In genomic region chr17:50541402-50541915, GRCh38 we compare ENCODE assay signal across 8 cellular contexts. TPM values are rescaled to one million over a fixed set of nuclear protein-coding genes. Genes with fewer than 3 reads are reported as not detected.
DNase-seq lines count a peak whose midpoint lies in the region; ATAC-seq and TF ChIP-seq lines count a peak whose summit lies in the region.

No MANE protein-coding gene starts in this region.

- peaks cover 18% of the 10 kb centered on the region for H3K4me1 ChIP-seq in CD4-positive, alpha-beta memory T cell (ENCODE audit: insufficient read depth, low read length)
- H3K4me1 ChIP-seq in OCI-LY1 (ENCODE audit: insufficient read depth, low read length, severe bottlenecking) = peaks cover 10% of the 10 kb centered on the region
- no peaks in the 10 kb centered on the region for H3K4me1 ChIP-seq in endocrine pancreas (ENCODE audit: control insufficient read depth, insufficient read depth, low read length)
- H3K4me1 ChIP-seq in ovary (ENCODE audit: insufficient read depth) = peaks cover 6% of the 10 kb centered on the region

- no peak for DNase-seq in CD4-positive, alpha-beta memory T cell
- DNase-seq in ovary (no peak), NCI-H345 treated with DMSO at 0.1 percent for 48 hours (lab: John Stamatoyannopoulos, UW; ENCODE audit: unreplicated experiment) (no peak), RPMI8226 (no peak)
- DNase-seq in activated CD4-positive, CD25-positive, alpha-beta regulatory T cell (lab: John Stamatoyannopoulos, UW) = no peak

- no peaks in the 10 kb centered on the region for H3F3A ChIP-seq in OCI-LY1 (ENCODE audit: insufficient read depth, low read length)

- TF ChIP-seq POLR2A in ovary (IDR thresholded peaks at IDR 0.05) = no peak

- WGBS in ovary, 3 donors = 31 to 38% (median 36%) methylated on average over 19 to 25 of the region's 25 CpGs

- H3K9me3 Mint-ChIP-seq in CD4-positive, alpha-beta memory T cell = no peaks in the 10 kb centered on the region

- POLR2A ChIA-PET in CD4-positive, alpha-beta memory T cell (lab: Charles Lee; ENCODE audit: partially characterized antibody) = interaction anchor here (0.6 to 1.7 kb wide), 4 partner anchors 9 to 581 kb away, joined by 3 to 8 read pairs (median 6); partner anchors contain the start of gene TOB1

- CTCF ChIA-PET in CD4-positive, alpha-beta memory T cell (lab: Charles Lee; ENCODE audit: partially characterized antibody) = interaction anchor here (0.6 to 1.4 kb wide), 6 partner anchors 10 to 311 kb away, joined by 3 to 7 read pairs (median 3); partner anchors contain the start of gene RSAD1

- peak overlapping the region; percentile 62 to 88 (median 86) for H3K4me3 Mint-ChIP-seq in CD4-positive, alpha-beta memory T cell

- H3K9ac ChIP-seq in OCI-LY1 (ENCODE audit: low read length) (peak overlapping the region; percentile 52; the same call in 1 of the 2 replicates), endocrine pancreas (ENCODE audit: control insufficient read depth, insufficient read depth, low read length) (peak overlapping the region; percentile 48)

- peak overlapping the region; percentile 90 for H3K4me2 ChIP-seq in OCI-LY1 (ENCODE audit: low read length)

- no peaks in the 10 kb centered on the region for H3K27me3 ChIP-seq in CD4-positive, alpha-beta memory T cell (ENCODE audit: insufficient read depth, low read length)
- H3K27me3 ChIP-seq in OCI-LY1 (ENCODE audit: insufficient read depth, low read length) (peaks cover 8% of the 10 kb centered on the region; the same call in 1 of the 2 replicates), endocrine pancreas (ENCODE audit: control insufficient read depth, insufficient read depth, low read length) (no peaks in the 10 kb centered on the region), ovary (no peaks in the 10 kb centered on the region)

- no peaks in the 10 kb centered on the region for H3K9me3 ChIP-seq in CD4-positive, alpha-beta memory T cell (ENCODE audit: control insufficient read depth in 1 of 2, low read length in 2 of 2)
- H3K9me3 ChIP-seq in OCI-LY1 (ENCODE audit: low read length) (no peaks in the 10 kb centered on the region), endocrine pancreas (ENCODE audit: control insufficient read depth, low read length) (no peaks in the 10 kb centered on the region), ovary (no peaks in the 10 kb centered on the region)

- H4K20me1 ChIP-seq in OCI-LY1 (ENCODE audit: insufficient read depth, low read length) = no peaks in the 10 kb centered on the region

- ATAC-seq in HG03342 (IDR thresholded peaks at IDR 0.05; ENCODE audit: unreplicated experiment) = no peak

- H3K4me3 ChIP-seq in CD4-positive, alpha-beta memory T cell (ENCODE audit: low read length in 2 of 2) = peak overlapping the region; percentile 11 to 51
- H3K4me3 ChIP-seq in OCI-LY1 (ENCODE audit: low read depth, low read length, poor library complexity, severe bottlenecking) (peak overlapping the region; percentile 67), endocrine pancreas (ENCODE audit: control insufficient read depth, insufficient read depth, low read length) (no peak overlapping the region), ovary (peak overlapping the region; percentile 52)

- no peak for TF ChIP-seq EP300 in ovary (IDR thresholded peaks at IDR 0.05)

- H3K79me2 ChIP-seq in OCI-LY1 (ENCODE audit: insufficient read depth, low read length) = no peaks in the 10 kb centered on the region

- H3K27ac ChIP-seq in CD4-positive, alpha-beta memory T cell (ENCODE audit: low read depth, low read length) = peak overlapping the region; percentile 60
- H3K27ac ChIP-seq in OCI-LY1 (ENCODE audit: low read depth, low read length, poor library complexity, severe bottlenecking) = no peak overlapping the region
- peak overlapping the region; percentile 15 to 77 for H3K27ac ChIP-seq in ovary

- H3K4me1 Mint-ChIP-seq in CD4-positive, alpha-beta memory T cell = peaks cover 5 to 20% (median 14%) of the 10 kb centered on the region in 4 donors

- H3K9me2 ChIP-seq in OCI-LY1 (ENCODE audit: low read depth, low read length) = no peaks in the 10 kb centered on the region

- H2AFZ ChIP-seq in OCI-LY1 (ENCODE audit: low read length) = no peak overlapping the region

- H3K36me3 ChIP-seq in CD4-positive, alpha-beta memory T cell (ENCODE audit: insufficient read depth, low read length) = no peaks in the 10 kb centered on the region
- H3K36me3 ChIP-seq in OCI-LY1 (ENCODE audit: insufficient read depth, low read length) (no peaks in the 10 kb centered on the region), endocrine pancreas (ENCODE audit: control insufficient read depth, insufficient read depth, low read length) (no peaks in the 10 kb centered on the region), ovary (no peaks in the 10 kb centered on the region)

- no peaks in the 10 kb centered on the region for H3K36me3 Mint-ChIP-seq in CD4-positive, alpha-beta memory T cell

- H3K27me3 Mint-ChIP-seq in CD4-positive, alpha-beta memory T cell = peaks cover 0 to 3% of the 10 kb centered on the region in 2 donors

- peak overlapping the region in 4 of 7 donors; percentile 66 to 93 (median 84) for H3K27ac Mint-ChIP-seq in CD4-positive, alpha-beta memory T cell

- intact Hi-C loops in CD4-positive, alpha-beta memory T cell (cut with micrococcal nuclease) = loop anchor here (5.0 kb wide), 2 partner anchors 34 to 166 kb away; partner anchors contain the start of genes ANKRD40 and MYCBPAP
- intact Hi-C loops in ovary (cut with DNase I) = loop anchor here in 2 of 4 donors (5.0 to 10.0 kb wide), 3 partner anchors 34 to 293 kb away; partner anchors contain the start of genes MYCBPAP (in 1 of the 2) and WFIKKN2 (in 1 of the 2)

- no peak for TF ChIP-seq CTCF in OCI-LY1 (IDR thresholded peaks at IDR 0.05; ENCODE audit: low read length)
- TF ChIP-seq CTCF in ovary (IDR thresholded peaks at IDR 0.05) = no peak

RNA-seq across cellular contexts. Expression of gene SPATA20, which starts 5.5 kb away (rescaled TPM):
- total RNA-seq in CD4-positive, alpha-beta memory T cell = 10 to 100 TPM; 13.3 to 14.1 TPM
- polyA plus RNA-seq in CD4-positive, alpha-beta memory T cell = 1 to 10 TPM; 5.4 to 7.3 TPM
- 10 to 100 TPM; 53.7 to 81.2 (median 62.6) TPM for total RNA-seq in ovary
- 10 to 100 TPM; 43.5 to 55.4 TPM for polyA plus RNA-seq in ovary

RNA-seq across cellular contexts. Expression of gene EPN3, which starts 8.9 kb away (rescaled TPM):
- not detected for total RNA-seq in CD4-positive, alpha-beta memory T cell
- polyA plus RNA-seq in CD4-positive, alpha-beta memory T cell = not detected
- total RNA-seq in ovary = 10 to 100 TPM in 6 of 7 donors, 1 to 10 TPM in 1; 8.8 to 33.4 (median 22.4) TPM
- polyA plus RNA-seq in ovary = 1 to 10 TPM; 6.2 to 7.3 TPM

RNA-seq across cellular contexts. Expression of gene CACNA1G, which starts 19.1 kb away (rescaled TPM):
- not detected for total RNA-seq in CD4-positive, alpha-beta memory T cell
- polyA plus RNA-seq in CD4-positive, alpha-beta memory T cell = not detected
- total RNA-seq in ovary = 10 to 100 TPM in 3 of 7 donors, 1 to 10 TPM in 4; 1.9 to 39.1 (median 6.5) TPM
- 1 to 10 TPM; 1.0 to 1.2 TPM for polyA plus RNA-seq in ovary

RNA-seq across cellular contexts. Expression of gene MYCBPAP, which starts 33.2 kb away (rescaled TPM):
- 1 to 10 TPM; 5.3 to 6.8 TPM for total RNA-seq in CD4-positive, alpha-beta memory T cell
- under 1 TPM in 1 of 2 donors, not detected in 1; 0.24 TPM for polyA plus RNA-seq in CD4-positive, alpha-beta memory T cell
- total RNA-seq in ovary = 1 to 10 TPM; 2.5 to 8.1 (median 4.5) TPM
- polyA plus RNA-seq in ovary = 1 to 10 TPM; 3.2 to 9.7 TPM

Comparison
In these comparisons a context has a peak if more than half of its experiments do, and no peak if none do; other contexts are left out.
1. RNA of gene EPN3, which starts 8.9 kb away (total RNA-seq): 8.8 to 33.4 TPM in ovary; not detected in CD4-positive, alpha-beta memory T cell; every median in the first group is over 4 times any median in the second.